In the genomic region with DNA sequence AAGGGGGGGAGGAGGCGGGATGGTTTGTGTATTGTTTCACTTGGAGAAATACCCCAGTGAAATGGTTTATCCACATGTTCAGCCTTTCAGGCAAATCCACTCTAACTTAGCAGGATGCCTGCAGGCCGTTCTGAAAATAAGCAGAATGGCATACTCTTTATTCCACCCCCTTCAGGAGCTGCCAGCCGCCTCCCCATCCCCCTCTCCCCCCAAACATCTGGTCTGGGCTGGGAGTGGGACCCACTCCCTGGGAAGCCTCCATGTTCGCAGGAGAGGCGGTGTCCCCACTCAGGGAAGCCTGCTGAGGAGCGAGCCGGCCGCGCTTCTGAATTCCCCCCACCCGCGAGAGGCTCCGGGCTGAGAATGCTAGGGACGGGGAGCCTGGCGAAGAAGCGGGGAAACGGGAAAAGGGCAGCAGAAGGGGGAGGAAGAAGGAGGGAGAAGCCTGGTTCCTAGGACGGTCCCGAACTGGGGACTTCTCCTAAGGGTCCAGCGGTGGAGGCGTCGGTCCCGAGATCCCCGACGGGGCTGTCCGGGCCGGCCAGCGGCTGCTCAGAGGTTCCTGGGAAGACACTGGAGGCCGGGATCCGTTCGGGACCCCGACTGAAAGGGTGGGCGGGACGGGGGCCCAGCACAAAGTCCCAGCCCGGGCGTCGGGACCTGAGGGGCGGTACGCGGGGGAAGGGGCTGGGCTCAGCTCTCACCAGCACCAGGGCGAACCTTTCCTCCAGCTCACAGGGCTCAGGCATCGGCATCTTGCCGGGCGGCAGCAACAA, we compare ENCODE assay signal across 1 cellular context.
TF ChIP-seq lines count a peak whose summit lies in the region.

No MANE protein-coding gene starts in this region.

TF ChIP-seq in HepG2, 621 proteins besides CTCF, POLR2A, EP300 and RAD21:
- TF ChIP-seq ZNF318 (CRISPR knock-in tag; IDR thresholded peaks at IDR 0.05) (no peak), MYNN (CRISPR knock-in tag; IDR thresholded peaks at IDR 0.05; ENCODE audit: low read depth) (no peak), KMT2B (CRISPR knock-in tag; IDR thresholded peaks at IDR 0.05) (0 out of 2 replicates have a peak, but pooled peaks have one; percentile 2), PCBP1 (IDR thresholded peaks at IDR 0.05; ENCODE audit: borderline replicate concordance, low read depth, low read length) (0 out of 2 replicates have a peak, but pooled peaks have one; percentile 14), ARID5B (CRISPR knock-in tag; IDR thresholded peaks at IDR 0.05) (no peak)
